23 cellular contexts compared by ENCODE assay signal in the genomic region with DNA sequence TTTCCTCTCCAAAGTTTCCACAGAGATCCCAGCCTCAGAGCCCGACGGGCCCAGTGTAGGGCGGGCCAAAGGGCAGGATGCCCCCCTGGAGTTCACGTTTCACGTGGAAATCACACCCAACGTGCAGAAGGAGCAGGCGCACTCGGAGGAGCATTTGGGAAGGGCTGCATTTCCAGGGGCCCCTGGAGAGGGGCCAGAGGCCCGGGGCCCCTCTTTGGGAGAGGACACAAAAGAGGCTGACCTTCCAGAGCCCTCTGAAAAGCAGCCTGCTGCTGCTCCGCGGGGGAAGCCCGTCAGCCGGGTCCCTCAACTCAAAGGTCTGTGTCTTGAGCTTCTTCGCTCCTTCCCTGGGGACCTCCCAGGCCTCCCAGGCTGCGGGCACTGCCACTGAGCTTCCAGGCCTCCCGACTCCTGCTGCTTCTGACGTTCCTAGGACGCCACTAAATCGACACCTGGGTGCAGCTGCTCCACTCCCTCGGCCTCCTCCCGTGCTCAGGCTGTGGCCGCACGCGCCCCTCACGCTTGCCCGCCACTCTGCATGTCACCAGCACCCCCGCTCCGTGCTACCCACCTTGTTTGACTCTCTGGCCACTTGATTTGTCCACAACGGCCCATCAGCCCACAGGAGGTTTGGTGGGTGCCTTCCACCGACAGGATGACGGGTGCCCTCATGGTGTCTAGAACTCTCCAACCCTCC. TPM values are rescaled to one million over a fixed set of nuclear protein-coding genes. Genes with fewer than 3 reads are reported as not detected.
DNase-seq lines count a peak whose midpoint lies in the region; ATAC-seq, FAIRE-seq and TF ChIP-seq lines count a peak whose summit lies in the region.
"Had no signal": no experiment of that assay in that cellular context is flagged by ENCODE, and none has a peak within 500 bp of the region (broad histone marks: within the 10 kb centered on the region; RNA-seq: fewer than 3 reads in every experiment).

No MANE protein-coding gene starts in this region.

- H3K9me3 ChIP-seq in HepG2 (ENCODE audit: low read length) (no peaks in the 10 kb centered on the region), right lobe of liver (no peaks in the 10 kb centered on the region), osteoblast (ENCODE audit: low read depth, low read length) (no peaks in the 10 kb centered on the region)
- H3K9me3 ChIP-seq: A549 had no signal

- CTCF ChIA-PET in HepG2 (lab: Yijun Ruan, JAX; ENCODE audit: low intra/inter-chr PET ratio, low total read pairs), result no interaction called here
- CTCF ChIA-PET in activated CD4-positive, alpha-beta T cell treated with anti-CD3 and anti-CD28 coated beads, Interleukin-2, amount 10 ng/mL, durations not matched to agents 7 days and 5 days (lab: Charles Lee), result interaction anchor here (0.9 kb wide), 1 partner anchor 18 kb away, joined by 3 read pairs; no protein-coding TSS in a partner anchor

- TF ChIP-seq POLR2A in HepG2 (IDR thresholded peaks at IDR 0.05; ENCODE audit: insufficient read depth in 1 of 2, low read depth in 2 of 2, low read length in 2 of 2) (no peak), right lobe of liver (IDR thresholded peaks at IDR 0.05) (no peak)

- H3K27me3 ChIP-seq in HepG2 (ENCODE audit: control insufficient read depth in 1 of 2, insufficient read depth in 2 of 2, low read length in 2 of 2) (peaks cover 0 to 9% of the 10 kb centered on the region in 2 experiments; a peak in 2 of 5 replicates), right lobe of liver (no peaks in the 10 kb centered on the region), osteoblast (ENCODE audit: insufficient read depth, low read length) (peaks cover 19% of the 10 kb centered on the region)

- no peak for FAIRE-seq in HepG2 (lab: Jason Lieb, UNC)
- FAIRE-seq: A549, GM12892, GM18507, H54 had no signal

- H3K79me2 ChIP-seq in HepG2 (ENCODE audit: insufficient read depth, low read length) (no peaks in the 10 kb centered on the region), osteoblast (ENCODE audit: insufficient read depth, low read length) (no peaks in the 10 kb centered on the region)

- H3K27ac ChIP-seq in HepG2 (ENCODE audit: extremely low read length, insufficient read depth, low read length) (no peak overlapping the region), right lobe of liver (no peak overlapping the region), osteoblast (ENCODE audit: low read depth, low read length) (no peak overlapping the region)
- H3K27ac ChIP-seq: 22Rv1, A549, HL-60 had no signal

- H2AFZ ChIP-seq in HepG2 (ENCODE audit: low read length) (no peak overlapping the region), osteoblast (ENCODE audit: low read length) (no peak overlapping the region)

- no peak overlapping the region for H3K9ac ChIP-seq in HepG2 (ENCODE audit: insufficient read depth, low read depth, low read length)

- H3K36me3 Mint-ChIP-seq in activated CD4-positive, alpha-beta T cell treated with anti-CD3 and anti-CD28 coated beads, Interleukin-2, amount 10 ng/mL, durations not matched to agents 7 days and 5 days (ENCODE audit: low read depth), result no peaks in the 10 kb centered on the region
- H3K36me3 Mint-ChIP-seq: CD14-positive monocyte; CD4-positive, alpha-beta memory T cell had no signal

- H3K4me3 Mint-ChIP-seq in activated CD4-positive, alpha-beta T cell treated with anti-CD3 and anti-CD28 coated beads, Interleukin-2, amount 10 ng/mL, durations not matched to agents 7 days and 5 days, result no peak overlapping the region
- H3K4me3 Mint-ChIP-seq: CD14-positive monocyte; CD4-positive, alpha-beta memory T cell; HFFc6 had no signal

- in situ Hi-C loops in HepG2 (cut with HindIII; ENCODE audit: extremely low pct_ligation_motif_present, low pct_unique_long_range_greater_than_20kb), result no loop called here

- no TSS peak for BruUV-seq in HepG2 (replicated peaks; lab: Mats Ljungman, UMichigan)

- H3K27ac Mint-ChIP-seq in activated CD4-positive, alpha-beta T cell treated with anti-CD3 and anti-CD28 coated beads, Interleukin-2, amount 10 ng/mL, durations not matched to agents 7 days and 5 days, result no peak overlapping the region
- H3K27ac Mint-ChIP-seq: CD4-positive, alpha-beta memory T cell; HFFc6 had no signal

- no peak for TF ChIP-seq RAD21 in HepG2 (CRISPR knock-in tag; IDR thresholded peaks at IDR 0.05)

- DNase-seq in HepG2 (ENCODE audit: low spot score) (no peak), right lobe of liver (no peak), iPS-NIHi11 (ENCODE audit: low spot score) (peak; percentile 54), osteoblast (ENCODE audit: insufficient read length, low spot score, missing footprints) (peak; percentile 62), NCI-H1436 (lab: John Stamatoyannopoulos, UW) (no peak), HUDEP-2 (lab: John Stamatoyannopoulos, UW; ENCODE audit: unreplicated experiment in 76 of 76) (no peak)
- DNase-seq in activated CD4-positive, alpha-beta T cell treated with anti-CD3 and anti-CD28 coated beads, Interleukin-2, amount 10 ng/mL, durations not matched to agents 7 days and 5 days, result no peak
- DNase-seq: AML-193; CD4-positive, alpha-beta memory T cell; DMS153; DMS79; GDM1; HFFc6 had no signal

- TF ChIP-seq EP300 in HepG2 (IDR thresholded peaks at IDR 0.05; ENCODE audit: low read depth in 2 of 2, low read length in 2 of 2) (no peak), HepG2 (CRISPR knock-in tag; IDR thresholded peaks at IDR 0.05; ENCODE audit: borderline replicate concordance) (no peak)

- intact Hi-C loops in HepG2 (cut with micrococcal nuclease; ENCODE audit: unreplicated experiment), result no loop called here
- intact Hi-C loops in right lobe of liver (cut with DNase I), result no loop called here

- H3K4me1 ChIP-seq in HepG2 (ENCODE audit: insufficient read depth, low read length) (peaks cover 19% of the 10 kb centered on the region), right lobe of liver (no peaks in the 10 kb centered on the region), osteoblast (ENCODE audit: insufficient read depth, low read length) (no peaks in the 10 kb centered on the region)
- H3K4me1 ChIP-seq: A549 had no signal

- no peaks in the 10 kb centered on the region for H3K9me3 Mint-ChIP-seq in activated CD4-positive, alpha-beta T cell treated with anti-CD3 and anti-CD28 coated beads, Interleukin-2, amount 10 ng/mL, durations not matched to agents 7 days and 5 days
- H3K9me3 Mint-ChIP-seq: HFFc6 had no signal

- H3K4me2 ChIP-seq in HepG2 (ENCODE audit: low read depth, low read length) (no peak overlapping the region), osteoblast (ENCODE audit: insufficient read depth, low read length) (no peak overlapping the region)
- H3K4me2 ChIP-seq: A549 had no signal

- H3K36me3 ChIP-seq in HepG2 (replicated peaks in 1 of 2; ENCODE audit: control insufficient read depth in 1 of 2, insufficient read depth in 2 of 2, low read length in 2 of 2), result no peaks in the 10 kb centered on the region
- no peaks in the 10 kb centered on the region for H3K36me3 ChIP-seq in right lobe of liver
- H3K36me3 ChIP-seq in osteoblast (ENCODE audit: insufficient read depth, low read length), result no peaks in the 10 kb centered on the region

- H4K20me1 ChIP-seq in HepG2 (ENCODE audit: insufficient read depth, low read length), result no peaks in the 10 kb centered on the region
- no peaks in the 10 kb centered on the region for H4K20me1 ChIP-seq in osteoblast (ENCODE audit: insufficient read depth, low read length)

- H3K4me3 ChIP-seq in HepG2 (replicated peaks in 1 of 3; ENCODE audit: insufficient read depth in 1 of 3, low read depth in 2 of 3, low read length in 3 of 3) (no peak overlapping the region), right lobe of liver (no peak overlapping the region), osteoblast (ENCODE audit: insufficient read depth, low read length) (no peak overlapping the region)
- H3K4me3 ChIP-seq: A549 had no signal

- POLR2A ChIA-PET in HepG2 (lab: Yijun Ruan, JAX), result no interaction called here
- POLR2A ChIA-PET in activated CD4-positive, alpha-beta T cell treated with anti-CD3 and anti-CD28 coated beads, Interleukin-2, amount 10 ng/mL, durations not matched to agents 7 days and 5 days (lab: Charles Lee), result no interaction called here

- no peaks in the 10 kb centered on the region for H3K4me1 Mint-ChIP-seq in activated CD4-positive, alpha-beta T cell treated with anti-CD3 and anti-CD28 coated beads, Interleukin-2, amount 10 ng/mL, durations not matched to agents 7 days and 5 days
- H3K4me1 Mint-ChIP-seq: CD14-positive monocyte had no signal

- 67% methylated on average over 24 of the region's 31 CpGs for WGBS in HepG2 (ENCODE audit: low lambda C conversion rate)
- 62% methylated on average over 7 of the region's 31 CpGs for WGBS in right lobe of liver (ENCODE audit: insufficient coverage, low coverage, low lambda C conversion rate, missing lambda C conversion rate)

- H3K27me3 Mint-ChIP-seq in activated CD4-positive, alpha-beta T cell treated with anti-CD3 and anti-CD28 coated beads, Interleukin-2, amount 10 ng/mL, durations not matched to agents 7 days and 5 days, result no peaks in the 10 kb centered on the region

- TF ChIP-seq CTCF in HepG2 (CRISPR knock-in tag; IDR thresholded peaks at IDR 0.05) (no peak), right lobe of liver (IDR thresholded peaks at IDR 0.05) (no peak), osteoblast (IDR thresholded peaks at IDR 0.05; ENCODE audit: extremely low read depth, low read depth, low read length) (no peak)

- ATAC-seq in HepG2 (no peak), right lobe of liver (no peak)
- ATAC-seq: A549 had no signal

RNA-seq across cellular contexts. Expression of a gene that starts 15.3 kb away (rescaled TPM):
- total RNA-seq in HepG2 (2016; rRNA removed; fragmentation: Illumina TruSeq; extraction: Trizol), result not detected in 2 replicates
- total RNA-seq in HepG2 (2016; cell fraction: cytosol; rRNA removed; fragmentation: Illumina TruSeq; extraction: Trizol; ENCODE audit: low read depth), result not detected in 2 replicates
- total RNA-seq in HepG2 (2016; cell fraction: insoluble cytoplasmic fraction; rRNA removed; fragmentation: Illumina TruSeq; extraction: Trizol), result not detected in 2 replicates
- not detected in 2 replicates for total RNA-seq in HepG2 (2016; cell fraction: membrane; rRNA removed; fragmentation: Illumina TruSeq; extraction: Trizol)
- not detected in 2 replicates for total RNA-seq in HepG2 (2016; cell fraction: nucleus; rRNA removed; fragmentation: Illumina TruSeq; extraction: Trizol)
- 0.37 TPM in 1 of 2 replicates, not detected in the other for polyA plus RNA-seq in HepG2 (2011; rRNA removed)
- polyA plus RNA-seq in HepG2 (2011; cell fraction: cytosol; rRNA removed), result not detected in 2 replicates
- polyA plus RNA-seq in HepG2 (2011; cell fraction: nucleus; rRNA removed), result not detected in 2 replicates
- polyA plus RNA-seq in HepG2 (2012), result not detected in 2 replicates
- polyA plus RNA-seq in HepG2 (2016; cell fraction: cytosol; fragmentation: Illumina TruSeq; extraction: Trizol; ENCODE audit: low read depth), result not detected in 2 replicates
- not detected in 2 replicates for polyA plus RNA-seq in HepG2 (2016; cell fraction: insoluble cytoplasmic fraction; fragmentation: Illumina TruSeq; extraction: Trizol; ENCODE audit: low read depth)
- polyA plus RNA-seq in HepG2 (2016; cell fraction: membrane; fragmentation: Illumina TruSeq; extraction: Trizol; ENCODE audit: low read depth), result not detected in 2 replicates
- polyA plus RNA-seq in HepG2 (2016; cell fraction: nucleus; fragmentation: Illumina TruSeq; extraction: Trizol; ENCODE audit: insufficient read depth, low read depth), result not detected in 2 replicates
- 0.78 TPM in 1 of 2 replicates, not detected in the other for polyA minus RNA-seq in HepG2 (2011; rRNA and poly(A)+ RNA removed; ENCODE audit: low replicate concordance)
- not detected in 2 replicates for polyA minus RNA-seq in HepG2 (2011; cell fraction: cytosol; rRNA and poly(A)+ RNA removed)
- not detected in 2 replicates for polyA minus RNA-seq in HepG2 (2011; cell fraction: nucleus; rRNA and poly(A)+ RNA removed)
- not detected for total RNA-seq in right lobe of liver
- not detected in 2 replicates for total RNA-seq in osteoblast
- not detected for total RNA-seq in activated CD4-positive, alpha-beta T cell treated with anti-CD3 and anti-CD28 coated beads, Interleukin-2, amount 10 ng/mL, durations not matched to agents 7 days and 5 days
- total RNA-seq: CD4-positive, alpha-beta memory T cell; Daoy; HFFc6; HT1080 had no signal
- polyA plus RNA-seq: A549; BJ; CD14-positive monocyte; CD4-positive, alpha-beta memory T cell had no signal

Comparison
In these comparisons a context has a peak if more than half of its experiments do, and no peak if none do; other contexts are left out.
1. DNase-seq: peak in iPS-NIHi11 (single experiment) and osteoblast (single experiment); none in HepG2 (single experiment), right lobe of liver (0 of 3), NCI-H1436 (single experiment), activated CD4-positive, alpha-beta T cell treated with anti-CD3 and anti-CD28 coated beads, Interleukin-2, amount 10 ng/mL, durations not matched to agents 7 days and 5 days (single experiment) and HUDEP-2 (0 of 76).